Comparison of ENCODE assay signal across 1 cellular context in the genomic region with DNA sequence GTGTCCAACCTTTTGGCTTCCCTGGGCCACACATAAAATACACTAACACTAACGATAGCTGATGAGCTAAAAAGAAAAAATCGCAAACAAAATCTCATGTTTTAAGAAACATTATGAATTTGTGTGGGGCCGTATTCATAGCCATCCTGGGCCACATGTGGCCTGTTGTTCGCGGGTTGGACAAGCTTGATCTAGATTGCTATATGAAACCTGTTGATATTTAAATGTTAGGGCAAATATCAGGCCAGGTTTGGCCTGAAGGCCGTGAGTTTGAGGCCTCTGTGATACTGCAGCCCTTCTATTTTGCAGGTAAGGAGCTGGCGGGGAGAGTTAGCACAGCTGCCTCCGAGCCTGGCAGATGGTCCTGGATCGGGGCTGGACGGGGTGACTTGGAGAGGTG.
TF ChIP-seq lines count a peak whose summit lies in the region.

No MANE protein-coding gene starts in this region.

TF ChIP-seq in HepG2, 621 proteins besides CTCF, POLR2A, EP300 and RAD21 (continued from another document):
- TF ChIP-seq, protein P1, sequence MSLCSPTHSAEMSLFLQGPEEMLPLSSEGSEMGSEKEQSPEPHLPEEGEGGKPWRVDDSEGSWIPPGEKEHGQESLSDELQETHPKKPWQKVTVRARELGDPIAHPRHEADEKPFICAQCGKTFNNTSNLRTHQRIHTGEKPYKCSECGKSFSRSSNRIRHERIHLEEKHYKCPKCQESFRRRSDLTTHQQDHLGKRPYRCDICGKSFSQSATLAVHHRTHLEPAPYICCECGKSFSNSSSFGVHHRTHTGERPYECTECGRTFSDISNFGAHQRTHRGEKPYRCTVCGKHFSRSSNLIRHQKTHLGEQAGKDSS (CRISPR knock-in tag; IDR thresholded peaks at IDR 0.05; ENCODE audit: borderline replicate concordance, low read depth): no peak
TF ChIP-seq in HepG2: peak in this region for 1.
